Comparison of ENCODE assay signal across 20 cellular contexts in the genomic region with DNA sequence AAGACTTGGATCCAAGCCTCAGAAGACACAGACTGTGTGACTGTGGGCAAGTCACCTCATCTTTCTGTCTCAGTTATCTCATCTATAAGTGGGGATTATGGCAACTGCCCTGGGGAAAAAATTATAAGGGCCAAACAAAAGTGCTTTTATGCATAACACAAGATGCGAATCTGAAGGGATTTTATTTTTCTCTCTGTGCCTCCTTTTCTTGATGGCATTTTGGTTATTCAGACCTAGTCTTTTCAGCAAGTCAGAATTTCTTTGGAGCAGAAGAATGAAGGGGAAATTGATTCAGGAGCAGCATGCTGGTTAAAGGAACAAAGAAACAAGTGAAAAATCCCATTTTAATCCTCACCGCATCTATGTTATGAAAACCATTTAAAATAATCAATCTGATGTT.
DNase-seq lines count a peak whose midpoint lies in the region; ATAC-seq and TF ChIP-seq lines count a peak whose summit lies in the region.
"Had no signal": no experiment of that assay in that cellular context is flagged by ENCODE, and none has a peak within 500 bp of the region (broad histone marks: within the 10 kb centered on the region; RNA-seq: fewer than 3 reads in every experiment).

No MANE protein-coding gene starts in this region.

- H3K4me3 ChIP-seq in GM23338 (no peak overlapping the region), adrenal gland (no peak overlapping the region), transverse colon (no peak overlapping the region), suprapubic skin (no peak overlapping the region)
- H3K4me3 ChIP-seq: BLaER1 treated with 17β-estradiol and CSF1 and Interleukin-3, amounts not matched to agents 10 nM and 100 nM had no signal

- H4K20me1 ChIP-seq in GM23338 (replicated peaks; ENCODE audit: insufficient read depth), result peaks cover 27% of the 10 kb centered on the region
- H4K20me1 ChIP-seq: BLaER1 treated with 17β-estradiol and CSF1 and Interleukin-3, amounts not matched to agents 10 nM and 100 nM had no signal

- H3K27me3 ChIP-seq in GM23338 (ENCODE audit: insufficient read depth) (no peaks in the 10 kb centered on the region), adrenal gland (no peaks in the 10 kb centered on the region), transverse colon (no peaks in the 10 kb centered on the region), suprapubic skin (no peaks in the 10 kb centered on the region)
- H3K27me3 ChIP-seq: BLaER1 treated with 17β-estradiol and CSF1 and Interleukin-3, amounts not matched to agents 10 nM and 100 nM had no signal

- peaks cover 100% of the 10 kb centered on the region for H3K79me2 ChIP-seq in GM23338 (replicated peaks; ENCODE audit: insufficient read depth)

- TF ChIP-seq EP300 in transverse colon (IDR thresholded peaks at IDR 0.05; ENCODE audit: low read depth), result no peak
- TF ChIP-seq EP300 in suprapubic skin (IDR thresholded peaks at IDR 0.05), result no peak

- TF ChIP-seq CTCF in GM23338 (conservative IDR thresholded peaks at IDR 0.05; ENCODE audit: low read depth in 2 of 2) (no peak), adrenal gland (IDR thresholded peaks at IDR 0.05) (no peak), nephron (IDR thresholded peaks at IDR 0.05; ENCODE audit: unreplicated experiment in 3 of 3) (no peak), transverse colon (IDR thresholded peaks at IDR 0.05) (no peak), suprapubic skin (IDR thresholded peaks at IDR 0.05) (no peak)

- H3K27ac ChIP-seq in GM23338 (ENCODE audit: low read depth), result peak overlapping the region; percentile 68; the same call in 1 of the 2 replicates
- peak overlapping the region in 3 of 5 donors; percentile 60 to 83 (median 76) for H3K27ac ChIP-seq in adrenal gland
- H3K27ac ChIP-seq in transverse colon, result peak overlapping the region in 3 of 4 donors; percentile 63 to 80 (median 76)
- H3K27ac ChIP-seq in suprapubic skin, result no peak overlapping the region
- H3K27ac ChIP-seq: BLaER1 treated with 17β-estradiol and CSF1 and Interleukin-3, amounts not matched to agents 10 nM and 100 nM had no signal

- 95 to 99% (median 97%) methylated on average over 2 of the region's 2 CpGs for WGBS in adrenal gland, 4 donors
- 89 to 93% methylated on average over 2 of the region's 2 CpGs for WGBS in transverse colon (ENCODE audit: low coverage in 1 of 2), 2 donors
- 84% methylated on average over 2 of the region's 2 CpGs for WGBS in suprapubic skin

- TF ChIP-seq POLR2A in adrenal gland (IDR thresholded peaks at IDR 0.05) (no peak), transverse colon (IDR thresholded peaks at IDR 0.05) (no peak), suprapubic skin (IDR thresholded peaks at IDR 0.05) (no peak)

- H3K27ac Mint-ChIP-seq in GM23338 (peak overlapping the region; percentile 71; the same call in 1 of the 2 replicates), nephron (peak overlapping the region; percentile 89 to 96 (median 91))
- no peak overlapping the region for H3K27ac Mint-ChIP-seq in activated CD8-positive, alpha-beta memory T cell treated with anti-CD3 and anti-CD28 coated beads, Interleukin-2, amount 10 ng/mL, durations not matched to agents 7 days and 5 days
- H3K27ac Mint-ChIP-seq: CD8-positive, alpha-beta memory T cell had no signal

- H3K36me3 Mint-ChIP-seq in GM23338 (ENCODE audit: low read depth) (peaks cover 18% of the 10 kb centered on the region), nephron (ENCODE audit: low read depth) (peaks cover 44% of the 10 kb centered on the region)
- H3K36me3 Mint-ChIP-seq in activated CD8-positive, alpha-beta memory T cell treated with anti-CD3 and anti-CD28 coated beads, Interleukin-2, amount 10 ng/mL, durations not matched to agents 7 days and 5 days, result no peaks in the 10 kb centered on the region
- H3K36me3 Mint-ChIP-seq: CD8-positive, alpha-beta memory T cell had no signal

- no peak overlapping the region for H3K4me3 Mint-ChIP-seq in GM23338
- no peak overlapping the region for H3K4me3 Mint-ChIP-seq in nephron
- no peak overlapping the region for H3K4me3 Mint-ChIP-seq in activated CD8-positive, alpha-beta memory T cell treated with anti-CD3 and anti-CD28 coated beads, Interleukin-2, amount 10 ng/mL, durations not matched to agents 7 days and 5 days
- H3K4me3 Mint-ChIP-seq: CD8-positive, alpha-beta memory T cell had no signal

- H3K4me1 Mint-ChIP-seq in GM23338 (peaks cover 72% of the 10 kb centered on the region), nephron (peaks cover 89% of the 10 kb centered on the region)
- H3K4me1 Mint-ChIP-seq in activated CD8-positive, alpha-beta memory T cell treated with anti-CD3 and anti-CD28 coated beads, Interleukin-2, amount 10 ng/mL, durations not matched to agents 7 days and 5 days, result no peaks in the 10 kb centered on the region
- H3K4me1 Mint-ChIP-seq: CD8-positive, alpha-beta memory T cell had no signal

- DNase-seq in GM23338 (ENCODE audit: low spot score), result no peak
- DNase-seq in adrenal gland, result no peak
- DNase-seq in transverse colon, result no peak
- no peak for DNase-seq in activated CD8-positive, alpha-beta memory T cell treated with anti-CD3 and anti-CD28 coated beads, Interleukin-2, amount 10 ng/mL, durations not matched to agents 7 days and 5 days
- no peak for DNase-seq in suprapubic skin (ENCODE audit: low spot score in 2 of 2)
- DNase-seq: CD8-positive, alpha-beta memory T cell; H7; KG1; NCI-H1105 treated with DMSO at 0.1 percent for 48 hours; NCI-H1694; NCI-H2107; NCI-H510A; NCI-H748 treated with DMSO at 0.1 percent for 48 hours; NK-92 treated with Interleukin-12 subunit alpha and Interleukin-12 subunit beta, amount 100 ng/mL, for 24 hours had no signal

- CTCF ChIA-PET in activated CD8-positive, alpha-beta memory T cell treated with anti-CD3 and anti-CD28 coated beads, Interleukin-2, amount 10 ng/mL, durations not matched to agents 7 days and 5 days (lab: Charles Lee), result no interaction called here

- peaks cover 77% of the 10 kb centered on the region for H3K4me1 ChIP-seq in GM23338 (ENCODE audit: insufficient read depth)
- H3K4me1 ChIP-seq in adrenal gland (replicated peaks in 1 of 2), result peaks cover 36 to 72% of the 10 kb centered on the region in 2 donors
- peaks cover 36 to 72% (median 43%) of the 10 kb centered on the region in 4 donors for H3K4me1 ChIP-seq in transverse colon
- H3K4me1 ChIP-seq in suprapubic skin, result peaks cover 43% of the 10 kb centered on the region
- H3K4me1 ChIP-seq: BLaER1 treated with 17β-estradiol and CSF1 and Interleukin-3, amounts not matched to agents 10 nM and 100 nM had no signal

- H3K9me3 Mint-ChIP-seq in GM23338 (no peaks in the 10 kb centered on the region), nephron (no peaks in the 10 kb centered on the region)
- no peaks in the 10 kb centered on the region for H3K9me3 Mint-ChIP-seq in activated CD8-positive, alpha-beta memory T cell treated with anti-CD3 and anti-CD28 coated beads, Interleukin-2, amount 10 ng/mL, durations not matched to agents 7 days and 5 days (ENCODE audit: low read depth)

- H3F3A ChIP-seq in GM23338 (replicated peaks; ENCODE audit: low read depth), result no peaks in the 10 kb centered on the region

- no peaks in the 10 kb centered on the region for H3K9me2 ChIP-seq in GM23338 (ENCODE audit: insufficient read depth)

- H3K4me2 ChIP-seq in GM23338, result 0 out of 2 replicates have a peak overlapping the region, but pooled peaks have one; percentile 17
- H3K4me2 ChIP-seq: BLaER1 treated with 17β-estradiol and CSF1 and Interleukin-3, amounts not matched to agents 10 nM and 100 nM had no signal

- no peak overlapping the region for H2AFZ ChIP-seq in GM23338

- H3K27me3 Mint-ChIP-seq in GM23338 (ENCODE audit: insufficient read depth, low read depth, poor library complexity) (peaks cover 18% of the 10 kb centered on the region), nephron (ENCODE audit: low read depth) (no peaks in the 10 kb centered on the region)
- H3K27me3 Mint-ChIP-seq in activated CD8-positive, alpha-beta memory T cell treated with anti-CD3 and anti-CD28 coated beads, Interleukin-2, amount 10 ng/mL, durations not matched to agents 7 days and 5 days, result no peaks in the 10 kb centered on the region

- ATAC-seq in GM23338 (no peak), GM19397 (IDR thresholded peaks at IDR 0.05; ENCODE audit: unreplicated experiment) (no peak), HG02759 (IDR thresholded peaks at IDR 0.05; ENCODE audit: unreplicated experiment) (no peak)
- ATAC-seq in activated CD8-positive, alpha-beta memory T cell treated with anti-CD3 and anti-CD28 coated beads, Interleukin-2, amount 10 ng/mL, durations not matched to agents 7 days and 5 days, result no peak
- ATAC-seq: HepG2, Right ventricle myocardium inferior had no signal

- in situ Hi-C loops in transverse colon (cut with MboI; ENCODE audit: low pct_ligation_motif_present in 1 of 4, low pct_unique_long_range_greater_than_20kb in 1 of 4, low sequenced_read_pairs in 3 of 4), result loop anchor here in 1 of 4 donors (25.0 kb wide), 1 partner anchor 141 kb away; no protein-coding TSS in a partner anchor

- intact Hi-C loops in adrenal gland (cut with DNase I), result no loop called here
- intact Hi-C loops in transverse colon (cut with DNase I; ENCODE audit: low total_unique reads), result loop anchor here (10.0 kb wide), 1 partner anchor 129 kb away; no protein-coding TSS in a partner anchor

- peaks cover 4% of the 10 kb centered on the region; the same call in 1 of the 2 replicates for H3K36me3 ChIP-seq in GM23338 (ENCODE audit: insufficient read depth)
- H3K36me3 ChIP-seq in adrenal gland (replicated peaks in 1 of 2), result no peaks in the 10 kb centered on the region
- H3K36me3 ChIP-seq in transverse colon, result no peaks in the 10 kb centered on the region
- no peaks in the 10 kb centered on the region for H3K36me3 ChIP-seq in suprapubic skin
- H3K36me3 ChIP-seq: BLaER1 treated with 17β-estradiol and CSF1 and Interleukin-3, amounts not matched to agents 10 nM and 100 nM had no signal

- no peaks in the 10 kb centered on the region for H3K9me3 ChIP-seq in adrenal gland (replicated peaks in 1 of 3)
- no peaks in the 10 kb centered on the region for H3K9me3 ChIP-seq in transverse colon
- H3K9me3 ChIP-seq in suprapubic skin, result no peaks in the 10 kb centered on the region
- H3K9me3 ChIP-seq: BLaER1 treated with 17β-estradiol and CSF1 and Interleukin-3, amounts not matched to agents 10 nM and 100 nM had no signal

TF ChIP-seq in GM23338, 12 proteins besides CTCF, POLR2A, EP300 and RAD21 (continues in another document):
- no peak for TF ChIP-seq STAT1 (IDR thresholded peaks at IDR 0.05; ENCODE audit: unreplicated experiment)
- TF ChIP-seq JUNB (IDR thresholded peaks at IDR 0.05; ENCODE audit: unreplicated experiment), result no peak
- TF ChIP-seq NANOG (IDR thresholded peaks at IDR 0.05; ENCODE audit: borderline replicate concordance), result no peak
- TF ChIP-seq EZH2phosphoT487 (IDR thresholded peaks at IDR 0.05; ENCODE audit: unreplicated experiment), result no peak
- TF ChIP-seq CREB1 (CRISPR knock-in tag; IDR thresholded peaks at IDR 0.05; ENCODE audit: low read depth), result no peak
- no peak for TF ChIP-seq ZNF114 (CRISPR knock-in tag; IDR thresholded peaks at IDR 0.05)
